ENCODE assay signal across 1 cellular context in the genomic region with DNA sequence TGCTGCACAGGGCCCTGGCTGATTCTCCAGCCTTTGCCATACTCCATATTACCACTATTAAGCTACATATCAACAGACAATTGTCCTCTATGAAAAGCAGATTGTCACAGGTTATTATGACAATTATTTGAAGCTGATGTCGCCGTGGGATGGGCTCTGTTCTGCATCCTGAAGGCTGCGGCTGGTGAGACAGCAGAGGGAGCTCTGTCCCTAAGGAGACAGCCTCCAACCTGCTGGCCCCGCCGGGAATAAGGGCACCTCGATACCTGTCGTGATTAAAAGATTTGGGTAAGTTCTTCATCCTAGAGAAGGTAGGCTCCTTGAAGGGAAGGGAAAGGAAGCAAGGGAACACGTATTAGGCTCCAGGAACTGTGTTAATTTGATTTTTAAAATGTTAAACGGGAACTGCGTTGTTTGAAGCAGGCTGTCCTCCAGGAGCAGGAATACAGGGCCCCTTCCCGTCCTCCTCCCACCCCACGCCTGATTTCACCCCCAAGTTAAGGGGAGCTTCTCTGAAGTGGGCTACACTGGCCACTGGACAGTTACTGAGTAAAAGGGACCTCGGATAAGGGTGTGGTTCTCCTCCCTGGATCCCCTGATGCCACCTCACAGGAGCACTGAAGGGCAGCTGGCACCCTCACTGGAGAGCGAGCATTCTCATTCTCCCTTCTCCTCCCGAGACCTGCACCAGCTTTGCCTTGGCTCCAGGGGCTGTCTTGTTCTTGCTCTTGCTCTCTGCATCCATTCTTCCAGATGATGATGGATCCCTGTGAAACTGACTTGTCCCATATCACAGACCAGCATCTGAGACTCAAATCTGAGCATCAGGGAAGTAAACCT.
TF ChIP-seq lines count a peak whose summit lies in the region.

No MANE protein-coding gene starts in this region.

TF ChIP-seq in HCT116, 20 proteins besides CTCF, POLR2A, EP300 and RAD21 (continued from another document):
- TF ChIP-seq, protein P1, sequence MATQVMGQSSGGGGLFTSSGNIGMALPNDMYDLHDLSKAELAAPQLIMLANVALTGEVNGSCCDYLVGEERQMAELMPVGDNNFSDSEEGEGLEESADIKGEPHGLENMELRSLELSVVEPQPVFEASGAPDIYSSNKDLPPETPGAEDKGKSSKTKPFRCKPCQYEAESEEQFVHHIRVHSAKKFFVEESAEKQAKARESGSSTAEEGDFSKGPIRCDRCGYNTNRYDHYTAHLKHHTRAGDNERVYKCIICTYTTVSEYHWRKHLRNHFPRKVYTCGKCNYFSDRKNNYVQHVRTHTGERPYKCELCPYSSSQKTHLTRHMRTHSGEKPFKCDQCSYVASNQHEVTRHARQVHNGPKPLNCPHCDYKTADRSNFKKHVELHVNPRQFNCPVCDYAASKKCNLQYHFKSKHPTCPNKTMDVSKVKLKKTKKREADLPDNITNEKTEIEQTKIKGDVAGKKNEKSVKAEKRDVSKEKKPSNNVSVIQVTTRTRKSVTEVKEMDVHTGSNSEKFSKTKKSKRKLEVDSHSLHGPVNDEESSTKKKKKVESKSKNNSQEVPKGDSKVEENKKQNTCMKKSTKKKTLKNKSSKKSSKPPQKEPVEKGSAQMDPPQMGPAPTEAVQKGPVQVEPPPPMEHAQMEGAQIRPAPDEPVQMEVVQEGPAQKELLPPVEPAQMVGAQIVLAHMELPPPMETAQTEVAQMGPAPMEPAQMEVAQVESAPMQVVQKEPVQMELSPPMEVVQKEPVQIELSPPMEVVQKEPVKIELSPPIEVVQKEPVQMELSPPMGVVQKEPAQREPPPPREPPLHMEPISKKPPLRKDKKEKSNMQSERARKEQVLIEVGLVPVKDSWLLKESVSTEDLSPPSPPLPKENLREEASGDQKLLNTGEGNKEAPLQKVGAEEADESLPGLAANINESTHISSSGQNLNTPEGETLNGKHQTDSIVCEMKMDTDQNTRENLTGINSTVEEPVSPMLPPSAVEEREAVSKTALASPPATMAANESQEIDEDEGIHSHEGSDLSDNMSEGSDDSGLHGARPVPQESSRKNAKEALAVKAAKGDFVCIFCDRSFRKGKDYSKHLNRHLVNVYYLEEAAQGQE (IDR thresholded peaks at IDR 0.05; ENCODE audit: low read depth): no peak
- TF ChIP-seq JUND (IDR thresholded peaks at IDR 0.05) (no peak), TCF7L2 (IDR thresholded peaks at IDR 0.05; ENCODE audit: borderline replicate concordance, extremely low read depth, insufficient read depth, insufficient read length) (no peak), ZFX (IDR thresholded peaks at IDR 0.05) (no peak), ZNF274 (IDR thresholded peaks at IDR 0.05; ENCODE audit: low read depth, low read length) (no peak), CEBPB (IDR thresholded peaks at IDR 0.05; ENCODE audit: low read depth) (no peak), POLR2AphosphoS5 (IDR thresholded peaks at IDR 0.05; ENCODE audit: low read depth, low read length) (no peak), FOSL1 (IDR thresholded peaks at IDR 0.05; ENCODE audit: low read depth) (no peak), YY1 (IDR thresholded peaks at IDR 0.05; ENCODE audit: extremely low read depth, insufficient replicate concordance, low read depth, low read length) (no peak), SIN3A (IDR thresholded peaks at IDR 0.05; ENCODE audit: low read depth) (no peak)
- TF ChIP-seq, protein P2, sequence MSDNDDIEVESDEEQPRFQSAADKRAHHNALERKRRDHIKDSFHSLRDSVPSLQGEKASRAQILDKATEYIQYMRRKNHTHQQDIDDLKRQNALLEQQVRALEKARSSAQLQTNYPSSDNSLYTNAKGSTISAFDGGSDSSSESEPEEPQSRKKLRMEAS (IDR thresholded peaks at IDR 0.05): no peak
- TF ChIP-seq, protein P3, sequence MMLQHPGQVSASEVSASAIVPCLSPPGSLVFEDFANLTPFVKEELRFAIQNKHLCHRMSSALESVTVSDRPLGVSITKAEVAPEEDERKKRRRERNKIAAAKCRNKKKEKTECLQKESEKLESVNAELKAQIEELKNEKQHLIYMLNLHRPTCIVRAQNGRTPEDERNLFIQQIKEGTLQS (IDR thresholded peaks at IDR 0.05): no peak
- TF ChIP-seq, protein P4, sequence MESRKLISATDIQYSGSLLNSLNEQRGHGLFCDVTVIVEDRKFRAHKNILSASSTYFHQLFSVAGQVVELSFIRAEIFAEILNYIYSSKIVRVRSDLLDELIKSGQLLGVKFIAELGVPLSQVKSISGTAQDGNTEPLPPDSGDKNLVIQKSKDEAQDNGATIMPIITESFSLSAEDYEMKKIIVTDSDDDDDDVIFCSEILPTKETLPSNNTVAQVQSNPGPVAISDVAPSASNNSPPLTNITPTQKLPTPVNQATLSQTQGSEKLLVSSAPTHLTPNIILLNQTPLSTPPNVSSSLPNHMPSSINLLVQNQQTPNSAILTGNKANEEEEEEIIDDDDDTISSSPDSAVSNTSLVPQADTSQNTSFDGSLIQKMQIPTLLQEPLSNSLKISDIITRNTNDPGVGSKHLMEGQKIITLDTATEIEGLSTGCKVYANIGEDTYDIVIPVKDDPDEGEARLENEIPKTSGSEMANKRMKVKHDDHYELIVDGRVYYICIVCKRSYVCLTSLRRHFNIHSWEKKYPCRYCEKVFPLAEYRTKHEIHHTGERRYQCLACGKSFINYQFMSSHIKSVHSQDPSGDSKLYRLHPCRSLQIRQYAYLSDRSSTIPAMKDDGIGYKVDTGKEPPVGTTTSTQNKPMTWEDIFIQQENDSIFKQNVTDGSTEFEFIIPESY (IDR thresholded peaks at IDR 0.05; ENCODE audit: extremely low read depth, insufficient replicate concordance, low read length): no peak
TF ChIP-seq in HCT116: peak in this region for 0.
